ENCODE assay signal across 22 cellular contexts in genomic region chr6:17206566-17207072, GRCh38.
DNase-seq lines count a peak whose midpoint lies in the region; ATAC-seq, FAIRE-seq and TF ChIP-seq lines count a peak whose summit lies in the region.
"Had no signal": no experiment of that assay in that cellular context is flagged by ENCODE, and none has a peak within 500 bp of the region (broad histone marks: within the 10 kb centered on the region; RNA-seq: fewer than 3 reads in every experiment).

No MANE protein-coding gene starts in this region.

- CTCF ChIA-PET in HepG2 (lab: Yijun Ruan, JAX; ENCODE audit: low intra/inter-chr PET ratio, low total read pairs), result no interaction called here
- CTCF ChIA-PET in HEK293 (lab: Yijun Ruan, JAX), result interaction anchor here (0.6 kb wide), 2 partner anchors 299 to 1543 kb away, joined by 3 to 5 read pairs; no protein-coding TSS in a partner anchor

- H3K4me3 ChIP-seq in HepG2 (replicated peaks in 1 of 3; ENCODE audit: insufficient read depth in 1 of 3, low read depth in 2 of 3, low read length in 3 of 3), result no peak overlapping the region
- H3K4me3 ChIP-seq in right lobe of liver, result no peak overlapping the region
- no peak overlapping the region for H3K4me3 ChIP-seq in HEK293 (ENCODE audit: low read depth, low read length)
- H3K4me3 ChIP-seq in psoas muscle, result no peak overlapping the region
- H3K4me3 ChIP-seq: A549; BLaER1 treated with 17β-estradiol and CSF1 and Interleukin-3, amounts not matched to agents 10 nM and 100 nM; GM12878 had no signal

- no peak overlapping the region for H2AFZ ChIP-seq in HepG2 (ENCODE audit: low read length)

- H4K20me1 ChIP-seq in HepG2 (ENCODE audit: insufficient read depth, low read length), result no peaks in the 10 kb centered on the region
- H4K20me1 ChIP-seq: BLaER1 treated with 17β-estradiol and CSF1 and Interleukin-3, amounts not matched to agents 10 nM and 100 nM had no signal

- in situ Hi-C loops in HepG2 (cut with HindIII; ENCODE audit: extremely low pct_ligation_motif_present, low pct_unique_long_range_greater_than_20kb), result no loop called here

- no peak overlapping the region for H3K4me2 ChIP-seq in HepG2 (ENCODE audit: low read depth, low read length)
- H3K4me2 ChIP-seq: A549; BLaER1 treated with 17β-estradiol and CSF1 and Interleukin-3, amounts not matched to agents 10 nM and 100 nM had no signal

- no peaks in the 10 kb centered on the region for H3K9me3 ChIP-seq in HepG2 (ENCODE audit: low read length)
- H3K9me3 ChIP-seq in right lobe of liver, result no peaks in the 10 kb centered on the region
- H3K9me3 ChIP-seq in HEK293 (ENCODE audit: control insufficient read depth, insufficient read depth, low read depth, low read length), result no peaks in the 10 kb centered on the region; the same call in 1 of the 2 replicates
- peaks cover 21% of the 10 kb centered on the region for H3K9me3 ChIP-seq in psoas muscle
- H3K9me3 ChIP-seq: A549 had no signal

- POLR2A ChIA-PET in HepG2 (lab: Yijun Ruan, JAX) (no interaction called here), HEK293 (lab: Yijun Ruan, JAX) (no interaction called here)

- intact Hi-C loops in HepG2 (cut with micrococcal nuclease; ENCODE audit: unreplicated experiment) (no loop called here), right lobe of liver (cut with DNase I) (no loop called here), psoas muscle (cut with DNase I) (loop anchor here in 1 of 2 donors (10.0 kb wide), 1 partner anchor 178 kb away; no protein-coding TSS in a partner anchor)

- H3K27ac ChIP-seq in HepG2 (ENCODE audit: extremely low read length, insufficient read depth, low read length) (no peak overlapping the region), right lobe of liver (no peak overlapping the region), HEK293 (ENCODE audit: extremely low read depth, low read depth, low read length) (no peak overlapping the region), psoas muscle (peak overlapping the region; percentile 55)
- H3K27ac ChIP-seq: 22Rv1; A549; BLaER1 treated with 17β-estradiol and CSF1 and Interleukin-3, amounts not matched to agents 10 nM and 100 nM; C4-2B had no signal

- no peak for TF ChIP-seq CTCF in HepG2 (CRISPR knock-in tag; IDR thresholded peaks at IDR 0.05)
- no peak for TF ChIP-seq CTCF in right lobe of liver (IDR thresholded peaks at IDR 0.05)
- no peak for TF ChIP-seq CTCF in HEK293 (tag by site-specific recombination; IDR thresholded peaks at IDR 0.05)
- TF ChIP-seq CTCF in psoas muscle (IDR thresholded peaks at IDR 0.05), result no peak

- DNase-seq in HepG2 (ENCODE audit: low spot score) (no peak), right lobe of liver (no peak), psoas muscle (no peak), COR-L47 (lab: John Stamatoyannopoulos, UW) (no peak), NCI-H446 treated with DMSO at 0.1 percent for 48 hours (lab: John Stamatoyannopoulos, UW) (no peak)
- DNase-seq: AML-193; CD4-positive, alpha-beta T cell; CD8-positive, alpha-beta T cell; DMS153; DMS53; DMS79; DND-41; EL; GDM1 had no signal

- H3K36me3 ChIP-seq in HepG2 (replicated peaks in 1 of 2; ENCODE audit: control insufficient read depth in 1 of 2, insufficient read depth in 2 of 2, low read length in 2 of 2), result no peaks in the 10 kb centered on the region
- no peaks in the 10 kb centered on the region for H3K36me3 ChIP-seq in right lobe of liver
- no peaks in the 10 kb centered on the region for H3K36me3 ChIP-seq in HEK293 (ENCODE audit: control insufficient read depth in 2 of 2, insufficient read depth in 1 of 2, low read length in 2 of 2)
- no peaks in the 10 kb centered on the region for H3K36me3 ChIP-seq in psoas muscle (ENCODE audit: insufficient read depth in 1 of 2, low read depth in 1 of 2)
- H3K36me3 ChIP-seq: BLaER1 treated with 17β-estradiol and CSF1 and Interleukin-3, amounts not matched to agents 10 nM and 100 nM had no signal

- no peaks in the 10 kb centered on the region for H3K79me2 ChIP-seq in HepG2 (ENCODE audit: insufficient read depth, low read length)

- no peak overlapping the region for H3K9ac ChIP-seq in HepG2 (ENCODE audit: insufficient read depth, low read depth, low read length)
- H3K9ac ChIP-seq: BLaER1 treated with 17β-estradiol and CSF1 and Interleukin-3, amounts not matched to agents 10 nM and 100 nM had no signal

- ATAC-seq in HepG2 (no peak), right lobe of liver (no peak), psoas muscle (no peak)
- ATAC-seq: A549; CD8-positive, alpha-beta T cell; GM12878 had no signal

- TF ChIP-seq POLR2A in HepG2 (IDR thresholded peaks at IDR 0.05; ENCODE audit: insufficient read depth in 1 of 2, low read depth in 2 of 2, low read length in 2 of 2) (no peak), right lobe of liver (IDR thresholded peaks at IDR 0.05) (no peak)

- no peaks in the 10 kb centered on the region for H3K4me1 ChIP-seq in HepG2 (ENCODE audit: insufficient read depth, low read length)
- peaks cover 0 to 6% (median 0%) of the 10 kb centered on the region in 4 donors for H3K4me1 ChIP-seq in right lobe of liver
- H3K4me1 ChIP-seq in HEK293 (ENCODE audit: control insufficient read depth, insufficient read depth, low read length), result no peaks in the 10 kb centered on the region
- H3K4me1 ChIP-seq in psoas muscle, result peaks cover 23% of the 10 kb centered on the region
- H3K4me1 ChIP-seq: A549 had no signal

- no TSS peak for BruUV-seq in HepG2 (replicated peaks; lab: Mats Ljungman, UMichigan)

- 77% methylated on average over 10 of the region's 22 CpGs for WGBS in HepG2 (ENCODE audit: low lambda C conversion rate)
- WGBS in right lobe of liver (ENCODE audit: insufficient coverage, low coverage, low lambda C conversion rate, missing lambda C conversion rate), result 92% methylated on average over 4 of the region's 22 CpGs
- 97 to 98% (median 97%) methylated on average over 17 to 22 of the region's 22 CpGs for WGBS in psoas muscle, 3 donors

- FAIRE-seq in HepG2 (lab: Jason Lieb, UNC), result no peak
- FAIRE-seq: A549, GM12878, GM12892, GM18507 had no signal

- no peaks in the 10 kb centered on the region for H3K27me3 ChIP-seq in HepG2 (ENCODE audit: control insufficient read depth in 1 of 2, insufficient read depth in 2 of 2, low read length in 2 of 2)
- no peaks in the 10 kb centered on the region for H3K27me3 ChIP-seq in right lobe of liver
- H3K27me3 ChIP-seq in psoas muscle (ENCODE audit: insufficient read depth in 3 of 3, low read length in 2 of 3), result no peaks in the 10 kb centered on the region
- H3K27me3 ChIP-seq: BLaER1 treated with 17β-estradiol and CSF1 and Interleukin-3, amounts not matched to agents 10 nM and 100 nM had no signal

- TF ChIP-seq EP300 in HepG2 (IDR thresholded peaks at IDR 0.05; ENCODE audit: low read depth in 2 of 2, low read length in 2 of 2) (no peak), HepG2 (CRISPR knock-in tag; IDR thresholded peaks at IDR 0.05; ENCODE audit: borderline replicate concordance) (no peak)

- TF ChIP-seq RAD21 in HepG2 (CRISPR knock-in tag; IDR thresholded peaks at IDR 0.05), result no peak

TF ChIP-seq in HepG2, 621 proteins besides CTCF, POLR2A, EP300 and RAD21 (continues in another document):
- TF ChIP-seq ZNF550 (CRISPR knock-in tag; IDR thresholded peaks at IDR 0.05; ENCODE audit: borderline replicate concordance) (no peak), MLX (CRISPR knock-in tag; IDR thresholded peaks at IDR 0.05) (no peak), ZNF850 (CRISPR knock-in tag; conservative IDR thresholded peaks at IDR 0.05) (peak; percentile 99), HNRNPK (IDR thresholded peaks at IDR 0.05; ENCODE audit: low read depth, low read length, poor library complexity, severe bottlenecking) (peak; percentile 81), REXO4 (CRISPR knock-in tag; IDR thresholded peaks at IDR 0.05; ENCODE audit: borderline replicate concordance) (no peak), ZNF761 (CRISPR knock-in tag; conservative IDR thresholded peaks at IDR 0.05) (no peak), MAX (IDR thresholded peaks at IDR 0.05) (no peak), ZFP41 (CRISPR knock-in tag; IDR thresholded peaks at IDR 0.05; ENCODE audit: borderline replicate concordance) (no peak), CENPX (CRISPR knock-in tag; IDR thresholded peaks at IDR 0.05) (no peak)

TF ChIP-seq in HEK293, 187 proteins besides CTCF, POLR2A, EP300 and RAD21:
- no peak for TF ChIP-seq ZNF416 (tag by site-specific recombination; IDR thresholded peaks at IDR 0.05)
- 0 out of 2 replicates have a peak, but pooled peaks have one; percentile 12 for TF ChIP-seq ZNF560 (tag by site-specific recombination; IDR thresholded peaks at IDR 0.05; ENCODE audit: borderline replicate concordance)
- peak; percentile 42; the same call in 1 of the 2 replicates for TF ChIP-seq TRIM28 (IDR thresholded peaks at IDR 0.05; ENCODE audit: borderline replicate concordance, low read length)
- no peak for TF ChIP-seq ZNF248 (tag by site-specific recombination; IDR thresholded peaks at IDR 0.05)
- TF ChIP-seq ZNF10 (tag by site-specific recombination; IDR thresholded peaks at IDR 0.05), result no peak
- TF ChIP-seq SETDB1 (IDR thresholded peaks at IDR 0.05; ENCODE audit: insufficient read length, low read length), result peak; percentile 39

Comparison
In these comparisons a context has a peak if more than half of its experiments do, and no peak if none do; other contexts are left out.
1. Of the 63 proteins assayed by ChIP-seq in both HepG2 and HEK293: peak only in HepG2: none; only in HEK293: SETDB1; in both: none; in neither: 62.